8 cellular contexts compared by ENCODE assay signal in genomic region chr15:44719293-44719999, GRCh38. TPM values are rescaled to one million over a fixed set of nuclear protein-coding genes. Genes with fewer than 3 reads are reported as not detected.
DNase-seq lines count a peak whose midpoint lies in the region; ATAC-seq and TF ChIP-seq lines count a peak whose summit lies in the region.

No MANE protein-coding gene starts in this region.

- H2BK5ac ChIP-seq in trophoblast cell (ENCODE audit: low read depth, low read length, poor library complexity): no peak overlapping the region

- no peak overlapping the region for H3K4me2 ChIP-seq in trophoblast cell (ENCODE audit: low read length)

- no peak overlapping the region for H2BK12ac ChIP-seq in trophoblast cell (ENCODE audit: low read length)

- H2AK5ac ChIP-seq in trophoblast cell (ENCODE audit: low read length): no peak overlapping the region

- H3K9ac ChIP-seq in trophoblast cell (ENCODE audit: low read length): no peak overlapping the region

- no peaks in the 10 kb centered on the region for H3K79me2 ChIP-seq in trophoblast cell (ENCODE audit: control insufficient read depth, insufficient read depth, low read length, poor library complexity)

- no peaks in the 10 kb centered on the region for H3K9me3 ChIP-seq in trophoblast cell (ENCODE audit: insufficient read depth, low read depth, low read length)

- H2BK120ac ChIP-seq in trophoblast cell (ENCODE audit: insufficient read depth, low read length, poor library complexity): no peak overlapping the region

- no peak overlapping the region for H4K12ac ChIP-seq in trophoblast cell (ENCODE audit: low read depth, low read length)

- ATAC-seq in GM21529 (IDR thresholded peaks at IDR 0.05; ENCODE audit: unreplicated experiment): peak; percentile 46

- H3K4ac ChIP-seq in trophoblast cell (ENCODE audit: low read depth, low read length): no peak overlapping the region

- WGBS in trophoblast cell (ENCODE audit: extremely low coverage, insufficient coverage, insufficient read length): no CpG with 5 or more reads among the region's 4 CpGs

- H4K91ac ChIP-seq in trophoblast cell (ENCODE audit: low read depth, low read length): no peak overlapping the region

- H3K4me3 ChIP-seq in GM12864 (ENCODE audit: low read depth, low read length): no peak overlapping the region
- no peak overlapping the region for H3K4me3 ChIP-seq in trophoblast cell (ENCODE audit: low read depth, low read length)

- H3K79me1 ChIP-seq in trophoblast cell (ENCODE audit: low read length): no peaks in the 10 kb centered on the region

- no peak overlapping the region for H3K27ac ChIP-seq in trophoblast cell (ENCODE audit: low read depth, low read length)

- H3K27me3 ChIP-seq in trophoblast cell (ENCODE audit: insufficient read depth, low read length): no peaks in the 10 kb centered on the region

- H3K23ac ChIP-seq in trophoblast cell (ENCODE audit: low read length): no peak overlapping the region

- H3K18ac ChIP-seq in trophoblast cell (ENCODE audit: low read length): no peak overlapping the region

- H3K36me3 ChIP-seq in trophoblast cell (ENCODE audit: control insufficient read depth in 1 of 2, insufficient read depth in 2 of 2, low read length in 2 of 2): peaks cover 0 to 11% of the 10 kb centered on the region in 2 experiments

- H3K4me1 ChIP-seq in trophoblast cell (ENCODE audit: control insufficient read depth in 1 of 2, insufficient read depth in 2 of 2, low read length in 2 of 2): no peaks in the 10 kb centered on the region

- H3K14ac ChIP-seq in trophoblast cell (ENCODE audit: low read length): no peak overlapping the region

- no peak for TF ChIP-seq CTCF in GM12864 (IDR thresholded peaks at IDR 0.05; ENCODE audit: low read depth, low read length, missing control alignments)

- H2AFZ ChIP-seq in trophoblast cell (ENCODE audit: insufficient read depth, low read length, poor library complexity): no peak overlapping the region

- no peak overlapping the region for H4K8ac ChIP-seq in trophoblast cell (ENCODE audit: low read depth, low read length)

- DNase-seq in GM12864 (ENCODE audit: low read depth): peak; percentile 90
- DNase-seq in LHCN-M2 (ENCODE audit: low read depth): peak; percentile 34
- DNase-seq in activated T-cell treated with anti-CD3 and anti-CD28 coated beads, Interleukin-2, amount 50 U/mL, for 48 hours: peak; percentile 79 to 82
- DNase-seq in trophoblast cell: peak; percentile 44 to 60
- no peak for DNase-seq in HPDE6-E6E7 (ENCODE audit: extremely low spot score)
- no peak for DNase-seq in dedifferentiated amniotic fluid mesenchymal stem cell (ENCODE audit: extremely low spot score)
- DNase-seq in NCI-H1417 treated with DMSO at 0.1 percent for 48 hours (lab: John Stamatoyannopoulos, UW): no peak

RNA-seq across cellular contexts. Expression of gene B2M, which starts 8.1 kb away (rescaled TPM):
- total RNA-seq in LHCN-M2 (2014; rRNA removed): 1,643 and 2,330 TPM in 2 replicates
- polyA plus RNA-seq in LHCN-M2 (2012): 1,565 TPM
- polyA plus RNA-seq in trophoblast cell (2013): 196 and 199 TPM in 2 replicates

RNA-seq across cellular contexts. Expression of gene PATL2, which starts 8.3 kb away (rescaled TPM):
- 0.19 and 0.57 TPM in 2 replicates for total RNA-seq in LHCN-M2 (2014; rRNA removed)
- 0.10 TPM for polyA plus RNA-seq in LHCN-M2 (2012)
- 0.05 and 0.06 TPM in 2 replicates for polyA plus RNA-seq in trophoblast cell (2013)

RNA-seq across cellular contexts. Expression of gene TRIM69, which starts 16.9 kb away (rescaled TPM):
- total RNA-seq in LHCN-M2 (2014; rRNA removed): 12.0 and 15.7 TPM in 2 replicates
- 7.7 TPM for polyA plus RNA-seq in LHCN-M2 (2012)
- polyA plus RNA-seq in trophoblast cell (2013): 3.4 and 4.5 TPM in 2 replicates

RNA-seq across cellular contexts. Expression of gene SPG11, which starts 56.0 kb away (rescaled TPM):
- total RNA-seq in LHCN-M2 (2014; rRNA removed): 40.2 and 46.4 TPM in 2 replicates
- 16.5 TPM for polyA plus RNA-seq in LHCN-M2 (2012)
- 13.9 and 16.3 TPM in 2 replicates for polyA plus RNA-seq in trophoblast cell (2013)

Comparison
In these comparisons a context has a peak if more than half of its experiments do, and no peak if none do; other contexts are left out.
1. DNase-seq: peak in GM12864 (single experiment), LHCN-M2 (single experiment), activated T-cell treated with anti-CD3 and anti-CD28 coated beads, Interleukin-2, amount 50 U/mL, for 48 hours (2 of 2) and trophoblast cell (2 of 2); none in HPDE6-E6E7 (single experiment), dedifferentiated amniotic fluid mesenchymal stem cell (single experiment) and NCI-H1417 treated with DMSO at 0.1 percent for 48 hours (single experiment).